In genomic region chr3:125990253-125990970, GRCh38 we compare ENCODE assay signal across 8 cellular contexts. TPM values are rescaled to one million over a fixed set of nuclear protein-coding genes. Genes with fewer than 3 reads are reported as not detected.
DNase-seq lines count a peak whose midpoint lies in the region; ATAC-seq and TF ChIP-seq lines count a peak whose summit lies in the region.

No MANE protein-coding gene starts in this region.

- ATAC-seq in HG02798 (IDR thresholded peaks at IDR 0.05; ENCODE audit: poor library complexity, unreplicated experiment), result peak; percentile 92
- peak; percentile 98 for ATAC-seq in left lung

- peaks cover 0 to 9% of the 10 kb centered on the region in 2 donors for H3K27me3 ChIP-seq in left lung

- H3K4me3 ChIP-seq in GM08714 (ENCODE audit: low read length) (peak overlapping the region; percentile 77), left lung (peak overlapping the region; percentile 40 to 54)

- DNase-seq in NCI-H2196 treated with DMSO at 0.1 percent for 48 hours (lab: John Stamatoyannopoulos, UW; ENCODE audit: unreplicated experiment), result peak; percentile 61
- peak; percentile 52 to 56 for DNase-seq in activated CD4-positive, alpha-beta T cell treated with anti-CD3 and anti-CD28 coated beads for 4 hours
- peak; percentile 85 for DNase-seq in dedifferentiated amniotic fluid mesenchymal stem cell (ENCODE audit: extremely low spot score)
- DNase-seq in left lung, result peak; percentile 82 to 93
- DNase-seq in stimulated activated CD4-positive, alpha-beta T cell treated with anti-CD3 and anti-CD28 coated beads, Interleukin-4, amount 100 ng/mL, for 1 hour, result peak; percentile 81
- DNase-seq in NCI-H1092 (lab: John Stamatoyannopoulos, UW), result no peak

- no peaks in the 10 kb centered on the region for H3K36me3 ChIP-seq in left lung

- no peak for TF ChIP-seq CTCF in left lung (IDR thresholded peaks at IDR 0.05)

- no peaks in the 10 kb centered on the region for H3K9me3 ChIP-seq in left lung

- peaks cover 0 to 8% of the 10 kb centered on the region in 2 donors for H3K4me1 ChIP-seq in left lung

- peak overlapping the region; percentile 17 to 60 for H3K27ac ChIP-seq in left lung

- intact Hi-C loops in left lung (cut with DNase I), result no loop called here

RNA-seq across cellular contexts. Expression of gene ROPN1B, which starts 21.4 kb away (rescaled TPM):
- under 1 TPM; 0.29 to 0.71 TPM for total RNA-seq in left lung
